Comparison of ENCODE assay signal across 1 cellular context in the genomic region with DNA sequence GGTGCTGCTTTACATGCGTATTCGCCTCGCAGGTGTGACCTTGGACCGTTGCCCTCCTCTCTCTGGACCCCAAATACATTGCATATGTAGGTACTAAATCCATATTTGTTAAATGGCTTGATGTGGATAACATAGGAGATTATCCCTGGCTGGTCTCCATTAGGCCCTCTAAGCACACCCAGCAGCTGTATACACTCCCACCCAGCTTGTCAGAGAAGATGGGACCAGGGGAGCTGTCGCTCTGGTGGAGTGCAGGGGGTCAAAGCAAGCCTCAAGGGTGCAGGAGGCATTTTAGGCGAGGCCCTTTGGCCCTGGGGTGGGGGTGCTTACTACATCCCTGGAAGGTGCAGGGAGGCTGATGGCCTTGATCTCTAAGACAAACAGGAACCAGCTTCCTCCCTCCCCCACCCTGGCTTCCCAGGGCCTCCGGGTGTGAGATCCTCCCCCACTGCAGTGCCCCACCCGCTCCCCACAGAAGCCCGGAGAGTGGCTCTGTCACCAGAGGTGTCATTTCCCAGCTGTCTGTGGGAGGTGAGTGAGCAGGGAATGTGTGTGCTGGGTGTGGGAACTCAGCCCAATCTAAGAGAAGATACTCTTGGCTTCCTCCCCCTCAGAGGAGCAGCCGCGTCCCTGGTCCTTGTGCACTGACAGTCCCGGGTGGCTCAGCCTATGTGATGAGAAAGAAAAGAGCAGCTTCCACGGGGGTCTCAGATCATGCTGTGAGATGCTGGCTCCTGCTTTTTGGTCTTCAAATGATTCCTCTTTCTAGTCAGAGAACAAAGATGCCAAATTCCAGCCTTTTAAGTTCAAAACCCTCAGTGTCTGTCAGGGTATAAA.
TF ChIP-seq lines count a peak whose summit lies in the region.

No MANE protein-coding gene starts in this region.

TF ChIP-seq in K562, 482 proteins besides CTCF, POLR2A, EP300 and RAD21 (continued from another document and continues in another):
- TF ChIP-seq, protein P1, sequence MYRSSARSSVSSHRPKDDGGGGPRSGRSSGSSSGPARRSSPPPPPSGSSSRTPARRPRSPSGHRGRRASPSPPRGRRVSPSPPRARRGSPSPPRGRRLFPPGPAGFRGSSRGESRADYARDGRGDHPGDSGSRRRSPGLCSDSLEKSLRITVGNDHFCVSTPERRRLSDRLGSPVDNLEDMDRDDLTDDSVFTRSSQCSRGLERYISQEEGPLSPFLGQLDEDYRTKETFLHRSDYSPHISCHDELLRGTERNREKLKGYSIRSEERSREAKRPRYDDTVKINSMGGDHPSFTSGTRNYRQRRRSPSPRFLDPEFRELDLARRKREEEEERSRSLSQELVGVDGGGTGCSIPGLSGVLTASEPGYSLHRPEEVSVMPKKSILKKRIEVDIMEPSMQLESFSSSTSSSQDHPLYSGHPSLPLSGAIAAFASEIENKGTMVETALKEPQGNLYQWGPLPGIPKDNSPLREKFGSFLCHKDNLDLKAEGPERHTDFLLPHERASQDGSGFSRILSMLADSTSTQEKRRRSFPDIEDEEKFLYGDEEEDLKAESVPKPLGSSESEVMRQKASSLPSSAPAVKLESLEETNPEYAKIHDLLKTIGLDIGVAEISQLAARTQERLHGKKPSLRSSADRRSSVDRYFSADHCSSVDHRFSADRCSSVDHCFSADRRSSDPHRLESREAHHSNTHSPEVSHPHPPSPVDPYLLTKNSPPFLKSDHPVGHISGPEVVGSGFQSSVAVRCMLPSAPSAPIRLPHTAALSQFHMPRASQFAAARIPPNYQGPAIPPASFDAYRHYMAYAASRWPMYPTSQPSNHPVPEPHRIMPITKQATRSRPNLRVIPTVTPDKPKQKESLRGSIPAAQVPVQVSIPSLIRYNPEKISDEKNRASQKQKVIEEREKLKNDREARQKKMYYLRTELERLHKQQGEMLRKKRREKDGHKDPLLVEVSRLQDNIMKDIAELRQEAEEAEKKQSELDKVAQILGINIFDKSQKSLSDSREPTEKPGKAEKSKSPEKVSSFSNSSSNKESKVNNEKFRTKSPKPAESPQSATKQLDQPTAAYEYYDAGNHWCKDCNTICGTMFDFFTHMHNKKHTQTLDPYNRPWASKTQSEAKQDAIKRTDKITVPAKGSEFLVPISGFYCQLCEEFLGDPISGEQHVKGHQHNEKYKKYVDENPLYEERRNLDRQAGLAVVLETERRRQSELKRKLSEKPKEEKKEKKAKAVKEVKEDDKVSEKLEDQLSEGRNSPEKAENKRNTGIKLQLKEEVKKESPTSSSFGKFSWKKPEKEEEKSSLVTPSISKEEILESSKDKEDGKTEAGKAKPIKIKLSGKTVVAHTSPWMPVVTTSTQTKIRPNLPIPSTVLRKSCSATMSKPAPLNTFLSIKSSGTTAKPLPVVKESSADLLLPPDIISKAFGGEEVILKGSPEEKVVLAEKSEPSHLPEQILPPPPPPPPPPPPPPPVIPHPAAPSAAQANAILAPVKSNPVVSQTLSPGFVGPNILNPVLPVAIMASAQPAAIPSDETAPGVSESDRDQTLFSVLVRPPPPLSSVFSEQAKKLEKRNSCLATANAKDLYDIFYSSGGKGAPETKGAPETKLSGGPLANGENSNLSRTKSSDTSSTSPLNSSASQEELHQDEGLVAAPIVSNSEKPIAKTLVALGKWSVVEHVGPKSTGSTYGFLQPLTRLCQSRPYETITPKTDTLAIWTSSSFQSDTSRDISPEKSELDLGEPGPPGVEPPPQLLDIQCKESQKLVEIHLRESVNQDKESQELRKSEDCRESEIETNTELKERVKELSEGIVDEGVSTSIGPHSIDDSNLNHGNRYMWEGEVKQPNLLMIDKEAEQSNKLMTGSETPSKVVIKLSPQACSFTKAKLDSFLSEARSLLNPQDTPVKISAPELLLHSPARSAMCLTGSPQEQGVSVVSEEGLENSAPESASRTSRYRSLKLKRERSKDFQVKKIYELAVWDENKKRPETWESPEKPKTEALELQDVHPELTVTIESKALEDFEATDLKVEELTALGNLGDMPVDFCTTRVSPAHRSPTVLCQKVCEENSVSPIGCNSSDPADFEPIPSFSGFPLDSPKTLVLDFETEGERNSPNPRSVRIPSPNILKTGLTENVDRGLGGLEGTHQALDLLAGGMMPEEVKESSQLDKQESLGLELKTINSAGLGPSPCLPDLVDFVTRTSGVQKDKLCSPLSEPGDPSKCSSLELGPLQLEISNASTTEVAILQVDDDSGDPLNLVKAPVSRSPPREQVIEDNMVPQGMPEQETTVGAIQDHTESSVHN (IDR thresholded peaks at IDR 0.05; ENCODE audit: borderline replicate concordance in 1 of 2, low read depth in 1 of 2): peak in 1 of 2 experiments; percentile 77; a peak in 1 of 4 replicates
- no peak for TF ChIP-seq HNRNPL (IDR thresholded peaks at IDR 0.05; ENCODE audit: low read depth, low read length)
- TF ChIP-seq NELFE (IDR thresholded peaks at IDR 0.05; ENCODE audit: insufficient read depth, insufficient read length): no peak
- TF ChIP-seq CREB1 (IDR thresholded peaks at IDR 0.05): no peak
- no peak for TF ChIP-seq CREB1 (CRISPR knock-in tag; IDR thresholded peaks at IDR 0.05)
- no peak for TF ChIP-seq PHF21A (IDR thresholded peaks at IDR 0.05; ENCODE audit: borderline replicate concordance, low read depth)
- no peak for TF ChIP-seq PHB (CRISPR knock-in tag; IDR thresholded peaks at IDR 0.05)
- TF ChIP-seq, protein P2, sequence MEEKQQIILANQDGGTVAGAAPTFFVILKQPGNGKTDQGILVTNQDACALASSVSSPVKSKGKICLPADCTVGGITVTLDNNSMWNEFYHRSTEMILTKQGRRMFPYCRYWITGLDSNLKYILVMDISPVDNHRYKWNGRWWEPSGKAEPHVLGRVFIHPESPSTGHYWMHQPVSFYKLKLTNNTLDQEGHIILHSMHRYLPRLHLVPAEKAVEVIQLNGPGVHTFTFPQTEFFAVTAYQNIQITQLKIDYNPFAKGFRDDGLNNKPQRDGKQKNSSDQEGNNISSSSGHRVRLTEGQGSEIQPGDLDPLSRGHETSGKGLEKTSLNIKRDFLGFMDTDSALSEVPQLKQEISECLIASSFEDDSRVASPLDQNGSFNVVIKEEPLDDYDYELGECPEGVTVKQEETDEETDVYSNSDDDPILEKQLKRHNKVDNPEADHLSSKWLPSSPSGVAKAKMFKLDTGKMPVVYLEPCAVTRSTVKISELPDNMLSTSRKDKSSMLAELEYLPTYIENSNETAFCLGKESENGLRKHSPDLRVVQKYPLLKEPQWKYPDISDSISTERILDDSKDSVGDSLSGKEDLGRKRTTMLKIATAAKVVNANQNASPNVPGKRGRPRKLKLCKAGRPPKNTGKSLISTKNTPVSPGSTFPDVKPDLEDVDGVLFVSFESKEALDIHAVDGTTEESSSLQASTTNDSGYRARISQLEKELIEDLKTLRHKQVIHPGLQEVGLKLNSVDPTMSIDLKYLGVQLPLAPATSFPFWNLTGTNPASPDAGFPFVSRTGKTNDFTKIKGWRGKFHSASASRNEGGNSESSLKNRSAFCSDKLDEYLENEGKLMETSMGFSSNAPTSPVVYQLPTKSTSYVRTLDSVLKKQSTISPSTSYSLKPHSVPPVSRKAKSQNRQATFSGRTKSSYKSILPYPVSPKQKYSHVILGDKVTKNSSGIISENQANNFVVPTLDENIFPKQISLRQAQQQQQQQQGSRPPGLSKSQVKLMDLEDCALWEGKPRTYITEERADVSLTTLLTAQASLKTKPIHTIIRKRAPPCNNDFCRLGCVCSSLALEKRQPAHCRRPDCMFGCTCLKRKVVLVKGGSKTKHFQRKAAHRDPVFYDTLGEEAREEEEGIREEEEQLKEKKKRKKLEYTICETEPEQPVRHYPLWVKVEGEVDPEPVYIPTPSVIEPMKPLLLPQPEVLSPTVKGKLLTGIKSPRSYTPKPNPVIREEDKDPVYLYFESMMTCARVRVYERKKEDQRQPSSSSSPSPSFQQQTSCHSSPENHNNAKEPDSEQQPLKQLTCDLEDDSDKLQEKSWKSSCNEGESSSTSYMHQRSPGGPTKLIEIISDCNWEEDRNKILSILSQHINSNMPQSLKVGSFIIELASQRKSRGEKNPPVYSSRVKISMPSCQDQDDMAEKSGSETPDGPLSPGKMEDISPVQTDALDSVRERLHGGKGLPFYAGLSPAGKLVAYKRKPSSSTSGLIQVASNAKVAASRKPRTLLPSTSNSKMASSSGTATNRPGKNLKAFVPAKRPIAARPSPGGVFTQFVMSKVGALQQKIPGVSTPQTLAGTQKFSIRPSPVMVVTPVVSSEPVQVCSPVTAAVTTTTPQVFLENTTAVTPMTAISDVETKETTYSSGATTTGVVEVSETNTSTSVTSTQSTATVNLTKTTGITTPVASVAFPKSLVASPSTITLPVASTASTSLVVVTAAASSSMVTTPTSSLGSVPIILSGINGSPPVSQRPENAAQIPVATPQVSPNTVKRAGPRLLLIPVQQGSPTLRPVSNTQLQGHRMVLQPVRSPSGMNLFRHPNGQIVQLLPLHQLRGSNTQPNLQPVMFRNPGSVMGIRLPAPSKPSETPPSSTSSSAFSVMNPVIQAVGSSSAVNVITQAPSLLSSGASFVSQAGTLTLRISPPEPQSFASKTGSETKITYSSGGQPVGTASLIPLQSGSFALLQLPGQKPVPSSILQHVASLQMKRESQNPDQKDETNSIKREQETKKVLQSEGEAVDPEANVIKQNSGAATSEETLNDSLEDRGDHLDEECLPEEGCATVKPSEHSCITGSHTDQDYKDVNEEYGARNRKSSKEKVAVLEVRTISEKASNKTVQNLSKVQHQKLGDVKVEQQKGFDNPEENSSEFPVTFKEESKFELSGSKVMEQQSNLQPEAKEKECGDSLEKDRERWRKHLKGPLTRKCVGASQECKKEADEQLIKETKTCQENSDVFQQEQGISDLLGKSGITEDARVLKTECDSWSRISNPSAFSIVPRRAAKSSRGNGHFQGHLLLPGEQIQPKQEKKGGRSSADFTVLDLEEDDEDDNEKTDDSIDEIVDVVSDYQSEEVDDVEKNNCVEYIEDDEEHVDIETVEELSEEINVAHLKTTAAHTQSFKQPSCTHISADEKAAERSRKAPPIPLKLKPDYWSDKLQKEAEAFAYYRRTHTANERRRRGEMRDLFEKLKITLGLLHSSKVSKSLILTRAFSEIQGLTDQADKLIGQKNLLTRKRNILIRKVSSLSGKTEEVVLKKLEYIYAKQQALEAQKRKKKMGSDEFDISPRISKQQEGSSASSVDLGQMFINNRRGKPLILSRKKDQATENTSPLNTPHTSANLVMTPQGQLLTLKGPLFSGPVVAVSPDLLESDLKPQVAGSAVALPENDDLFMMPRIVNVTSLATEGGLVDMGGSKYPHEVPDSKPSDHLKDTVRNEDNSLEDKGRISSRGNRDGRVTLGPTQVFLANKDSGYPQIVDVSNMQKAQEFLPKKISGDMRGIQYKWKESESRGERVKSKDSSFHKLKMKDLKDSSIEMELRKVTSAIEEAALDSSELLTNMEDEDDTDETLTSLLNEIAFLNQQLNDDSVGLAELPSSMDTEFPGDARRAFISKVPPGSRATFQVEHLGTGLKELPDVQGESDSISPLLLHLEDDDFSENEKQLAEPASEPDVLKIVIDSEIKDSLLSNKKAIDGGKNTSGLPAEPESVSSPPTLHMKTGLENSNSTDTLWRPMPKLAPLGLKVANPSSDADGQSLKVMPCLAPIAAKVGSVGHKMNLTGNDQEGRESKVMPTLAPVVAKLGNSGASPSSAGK (IDR thresholded peaks at IDR 0.05): no peak
- no peak for TF ChIP-seq ZBTB17 (CRISPR knock-in tag; IDR thresholded peaks at IDR 0.05)
- TF ChIP-seq PRPF4 (IDR thresholded peaks at IDR 0.05; ENCODE audit: insufficient read depth, low read depth, low read length, poor library complexity, severe bottlenecking): no peak
- peak; percentile 56 for TF ChIP-seq NFIC (IDR thresholded peaks at IDR 0.05)
- no peak for TF ChIP-seq HDGF (IDR thresholded peaks at IDR 0.05)
- no peak for TF ChIP-seq ZNF347 (CRISPR knock-in tag; IDR thresholded peaks at IDR 0.05; ENCODE audit: low read depth)
- TF ChIP-seq, protein P3, sequence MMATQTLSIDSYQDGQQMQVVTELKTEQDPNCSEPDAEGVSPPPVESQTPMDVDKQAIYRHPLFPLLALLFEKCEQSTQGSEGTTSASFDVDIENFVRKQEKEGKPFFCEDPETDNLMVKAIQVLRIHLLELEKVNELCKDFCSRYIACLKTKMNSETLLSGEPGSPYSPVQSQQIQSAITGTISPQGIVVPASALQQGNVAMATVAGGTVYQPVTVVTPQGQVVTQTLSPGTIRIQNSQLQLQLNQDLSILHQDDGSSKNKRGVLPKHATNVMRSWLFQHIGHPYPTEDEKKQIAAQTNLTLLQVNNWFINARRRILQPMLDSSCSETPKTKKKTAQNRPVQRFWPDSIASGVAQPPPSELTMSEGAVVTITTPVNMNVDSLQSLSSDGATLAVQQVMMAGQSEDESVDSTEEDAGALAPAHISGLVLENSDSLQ (IDR thresholded peaks at IDR 0.05): peak; percentile 77
- no peak for TF ChIP-seq ZNF239 (CRISPR knock-in tag; IDR thresholded peaks at IDR 0.05)
- TF ChIP-seq TRIM24 (IDR thresholded peaks at IDR 0.05): no peak
- no peak for TF ChIP-seq XRCC4 (IDR thresholded peaks at IDR 0.05; ENCODE audit: extremely low read depth, insufficient read depth, insufficient read length)
- TF ChIP-seq SMAD3 (CRISPR knock-in tag; conservative IDR thresholded peaks at IDR 0.05): no peak
- TF ChIP-seq FOXM1 (IDR thresholded peaks at IDR 0.05; ENCODE audit: low read depth): no peak
- no peak for TF ChIP-seq FOXM1 (CRISPR knock-in tag; IDR thresholded peaks at IDR 0.05; ENCODE audit: low read depth)
- TF ChIP-seq FOXJ2 (tag; IDR thresholded peaks at IDR 0.05): no peak
- TF ChIP-seq ZNF324 (CRISPR knock-in tag; IDR thresholded peaks at IDR 0.05): no peak
- no peak for TF ChIP-seq HDAC6 (IDR thresholded peaks at IDR 0.05; ENCODE audit: low read depth, low read length)
- TF ChIP-seq SLC30A9 (CRISPR knock-in tag; IDR thresholded peaks at IDR 0.05): no peak
- TF ChIP-seq ZNF583 (CRISPR knock-in tag; IDR thresholded peaks at IDR 0.05): no peak
- TF ChIP-seq ARNT (IDR thresholded peaks at IDR 0.05): no peak
- peak; percentile 67; the same call in 1 of the 2 replicates for TF ChIP-seq MTA3 (IDR thresholded peaks at IDR 0.05; ENCODE audit: borderline replicate concordance)
- TF ChIP-seq SMARCB1 (IDR thresholded peaks at IDR 0.05; ENCODE audit: insufficient read length, low read depth): no peak
- TF ChIP-seq TOE1 (IDR thresholded peaks at IDR 0.05; ENCODE audit: borderline replicate concordance): no peak
- TF ChIP-seq TOE1 (CRISPR knock-in tag; IDR thresholded peaks at IDR 0.05; ENCODE audit: borderline replicate concordance, low read depth): no peak
- TF ChIP-seq CCNT2 (IDR thresholded peaks at IDR 0.05; ENCODE audit: borderline replicate concordance, extremely low read depth, insufficient read length, low read depth, low read length): peak; percentile 42
- no peak for TF ChIP-seq PTRF (tag; IDR thresholded peaks at IDR 0.05)
- no peak for TF ChIP-seq KLF6 (CRISPR knock-in tag; IDR thresholded peaks at IDR 0.05; ENCODE audit: borderline replicate concordance)
- no peak for TF ChIP-seq DDX20 (tag; IDR thresholded peaks at IDR 0.05; ENCODE audit: low read depth)
- no peak for TF ChIP-seq ESRRB (CRISPR knock-in tag; IDR thresholded peaks at IDR 0.05; ENCODE audit: borderline replicate concordance)
- TF ChIP-seq ARHGAP35 (IDR thresholded peaks at IDR 0.05; ENCODE audit: partially characterized antibody): no peak
- TF ChIP-seq, protein P4, sequence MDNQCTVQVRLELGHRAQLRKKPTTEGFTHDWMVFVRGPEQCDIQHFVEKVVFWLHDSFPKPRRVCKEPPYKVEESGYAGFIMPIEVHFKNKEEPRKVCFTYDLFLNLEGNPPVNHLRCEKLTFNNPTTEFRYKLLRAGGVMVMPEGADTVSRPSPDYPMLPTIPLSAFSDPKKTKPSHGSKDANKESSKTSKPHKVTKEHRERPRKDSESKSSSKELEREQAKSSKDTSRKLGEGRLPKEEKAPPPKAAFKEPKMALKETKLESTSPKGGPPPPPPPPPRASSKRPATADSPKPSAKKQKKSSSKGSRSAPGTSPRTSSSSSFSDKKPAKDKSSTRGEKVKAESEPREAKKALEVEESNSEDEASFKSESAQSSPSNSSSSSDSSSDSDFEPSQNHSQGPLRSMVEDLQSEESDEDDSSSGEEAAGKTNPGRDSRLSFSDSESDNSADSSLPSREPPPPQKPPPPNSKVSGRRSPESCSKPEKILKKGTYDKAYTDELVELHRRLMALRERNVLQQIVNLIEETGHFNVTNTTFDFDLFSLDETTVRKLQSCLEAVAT (IDR thresholded peaks at IDR 0.05): no peak
- no peak for TF ChIP-seq SIN3B (IDR thresholded peaks at IDR 0.05; ENCODE audit: low read depth)
- TF ChIP-seq MTF1 (CRISPR knock-in tag; IDR thresholded peaks at IDR 0.05; ENCODE audit: borderline replicate concordance): no peak
